6 cellular contexts compared by ENCODE assay signal in genomic region chr19:48713041-48713863, GRCh38. TPM values are rescaled to one million over a fixed set of nuclear protein-coding genes. Genes with fewer than 3 reads are reported as not detected.
DNase-seq lines count a peak whose midpoint lies in the region; ATAC-seq and TF ChIP-seq lines count a peak whose summit lies in the region.

No MANE protein-coding gene starts in this region.

- H3K9me3 Mint-ChIP-seq in effector memory CD8-positive, alpha-beta T cell: no peaks in the 10 kb centered on the region

- no peak for DNase-seq in AG09319 (ENCODE audit: extremely low read depth, low read depth)
- no peak for DNase-seq in effector memory CD8-positive, alpha-beta T cell
- no peak for DNase-seq in cerebellar nuclear complex (lab: John Stamatoyannopoulos, UW)

- no peak overlapping the region for H3K27ac ChIP-seq in KMS-11

- H4K20me1 ChIP-seq in KMS-11 (ENCODE audit: insufficient read depth): no peaks in the 10 kb centered on the region

- no peaks in the 10 kb centered on the region for H3K27me3 Mint-ChIP-seq in effector memory CD8-positive, alpha-beta T cell

- H3K4me3 Mint-ChIP-seq in effector memory CD8-positive, alpha-beta T cell: peak overlapping the region; percentile 72 to 73

- H3K4me2 ChIP-seq in KMS-11: peak overlapping the region; percentile 78
- H3K4me2 ChIP-seq in skeletal muscle satellite cell (ENCODE audit: low read length): peak overlapping the region; percentile 93

- no peak overlapping the region for H3K4me3 ChIP-seq in KMS-11 (IDR thresholded peaks at IDR 0.05; ENCODE audit: insufficient read depth, low read depth, low read length)
- H3K4me3 ChIP-seq in skeletal muscle satellite cell (ENCODE audit: low read length): peak overlapping the region; percentile 81

- H3K4me1 Mint-ChIP-seq in effector memory CD8-positive, alpha-beta T cell (ENCODE audit: low read depth in 2 of 2): peaks cover 13 to 15% of the 10 kb centered on the region in 2 donors

- H3K27ac Mint-ChIP-seq in effector memory CD8-positive, alpha-beta T cell: peak overlapping the region in 1 of 2 donors; percentile 2

- H3K79me2 ChIP-seq in KMS-11 (ENCODE audit: insufficient read depth, low read depth): no peaks in the 10 kb centered on the region

- H3K4me1 ChIP-seq in KMS-11 (ENCODE audit: low read depth, poor library complexity, severe bottlenecking) (peaks cover 11% of the 10 kb centered on the region), skeletal muscle satellite cell (ENCODE audit: control insufficient read depth, insufficient read depth, low read length) (peaks cover 33% of the 10 kb centered on the region)

- H2AFZ ChIP-seq in KMS-11 (ENCODE audit: low read depth): peak overlapping the region; percentile 92

- no peaks in the 10 kb centered on the region for H3K36me3 Mint-ChIP-seq in effector memory CD8-positive, alpha-beta T cell (ENCODE audit: insufficient read depth)

- TF ChIP-seq CTCF in AG09319 (IDR thresholded peaks at IDR 0.05; ENCODE audit: low read depth, low read length) (peak; percentile 1; the same call in 1 of the 2 replicates), KMS-11 (conservative IDR thresholded peaks at IDR 0.05; ENCODE audit: low read depth, low read length) (no peak)

- ATAC-seq in effector memory CD8-positive, alpha-beta T cell (replicated peaks): no peak
- ATAC-seq in GM18870 (IDR thresholded peaks at IDR 0.05; ENCODE audit: unreplicated experiment): no peak

- H3K27me3 ChIP-seq in KMS-11 (ENCODE audit: insufficient read depth, low read depth) (no peaks in the 10 kb centered on the region; the same call in 1 of the 2 replicates), skeletal muscle satellite cell (ENCODE audit: control insufficient read depth, insufficient read depth, low read length) (no peaks in the 10 kb centered on the region)

- H3K9me3 ChIP-seq in skeletal muscle satellite cell (replicated peaks; ENCODE audit: low read length): no peaks in the 10 kb centered on the region

- H3K36me3 ChIP-seq in KMS-11 (ENCODE audit: insufficient read depth) (no peaks in the 10 kb centered on the region), skeletal muscle satellite cell (ENCODE audit: insufficient read depth, low read length) (no peaks in the 10 kb centered on the region)

- no peak overlapping the region for H3K9ac ChIP-seq in KMS-11
- peak overlapping the region; percentile 76 for H3K9ac ChIP-seq in skeletal muscle satellite cell (ENCODE audit: low read depth, low read length)

RNA-seq across cellular contexts. Expression of gene MAMSTR, which starts 6.3 kb away (rescaled TPM):
- 0.66 and 1.3 TPM in 2 replicates for total RNA-seq in skeletal muscle satellite cell (2012; rRNA removed)

RNA-seq across cellular contexts. Expression of gene FUT2, which starts 17.5 kb away (rescaled TPM):
- total RNA-seq in skeletal muscle satellite cell (2012; rRNA removed): not detected in 2 replicates

RNA-seq across cellular contexts. Expression of gene RASIP1, which starts 27.2 kb away (rescaled TPM):
- 2.5 and 7.0 TPM in 2 replicates for total RNA-seq in skeletal muscle satellite cell (2012; rRNA removed)

RNA-seq across cellular contexts. Expression of gene IZUMO1, which starts 33.5 kb away (rescaled TPM):
- not detected in 2 replicates for total RNA-seq in skeletal muscle satellite cell (2012; rRNA removed)

RNA-seq across cellular contexts. Expression of gene FUT1, which starts 39.2 kb away (rescaled TPM):
- total RNA-seq in skeletal muscle satellite cell (2012; rRNA removed): under 0.01 and 0.25 TPM in 2 replicates
